Comparison of ENCODE assay signal across 26 cellular contexts in genomic region chr10:5314866-5315265, GRCh38. TPM values are rescaled to one million over a fixed set of nuclear protein-coding genes. Genes with fewer than 3 reads are reported as not detected.
DNase-seq lines count a peak whose midpoint lies in the region; ATAC-seq and TF ChIP-seq lines count a peak whose summit lies in the region.
"Had no signal": no experiment of that assay in that cellular context is flagged by ENCODE, and none has a peak within 500 bp of the region (broad histone marks: within the 10 kb centered on the region; RNA-seq: fewer than 3 reads in every experiment).

No MANE protein-coding gene starts in this region.

- H3K4me3 Mint-ChIP-seq in immature natural killer cell, result peak overlapping the region; percentile 59 to 78 (median 66)
- H3K4me3 Mint-ChIP-seq: CD8-positive, alpha-beta T cell; IgD-negative memory B cell; memory B cell had no signal

- H3K27me3 ChIP-seq in esophagus squamous epithelium, result no peaks in the 10 kb centered on the region
- H3K27me3 ChIP-seq: hepatocyte had no signal

- peaks cover 80 to 93% of the 10 kb centered on the region in 2 donors for H3K4me1 Mint-ChIP-seq in immature natural killer cell
- H3K4me1 Mint-ChIP-seq: memory B cell had no signal

- peaks cover 0 to 3% (median 0%) of the 10 kb centered on the region in 3 donors for H3K27me3 Mint-ChIP-seq in immature natural killer cell (ENCODE audit: low read depth in 3 of 3)

- no peaks in the 10 kb centered on the region for H3K36me3 ChIP-seq in esophagus squamous epithelium
- H3K36me3 ChIP-seq: HAP-1, prostate gland, spleen had no signal

- H3K4me1 ChIP-seq in esophagus squamous epithelium, result peaks cover 0 to 11% (median 0%) of the 10 kb centered on the region in 3 donors
- H3K4me1 ChIP-seq: HAP-1, prostate gland had no signal

- no peaks in the 10 kb centered on the region for H3K9me3 ChIP-seq in esophagus squamous epithelium
- H3K9me3 ChIP-seq: HAP-1, prostate gland had no signal

- peaks cover 0 to 2% (median 0%) of the 10 kb centered on the region in 6 donors for H3K9me3 Mint-ChIP-seq in immature natural killer cell
- H3K9me3 Mint-ChIP-seq: CD8-positive, alpha-beta T cell; memory B cell had no signal

- intact Hi-C loops in esophagus squamous epithelium (cut with DNase I), result no loop called here

- H3K4me3 ChIP-seq in esophagus squamous epithelium, result no peak overlapping the region
- H3K4me3 ChIP-seq: HAP-1, hepatocyte, PC-9, prostate gland, spleen had no signal

- H3K36me3 Mint-ChIP-seq in immature natural killer cell, result peaks cover 0 to 6% (median 5%) of the 10 kb centered on the region in 3 donors
- H3K36me3 Mint-ChIP-seq: CD8-positive, alpha-beta T cell; IgD-negative memory B cell; memory B cell; naive thymus-derived CD8-positive, alpha-beta T cell had no signal

- 75 to 77% methylated on average over 7 of the region's 7 CpGs for WGBS in esophagus squamous epithelium, 2 donors

- H3K27ac Mint-ChIP-seq in immature natural killer cell, result peak overlapping the region; percentile 71 to 88 (median 80)
- H3K27ac Mint-ChIP-seq: CD8-positive, alpha-beta T cell; memory B cell had no signal

- DNase-seq in COR-L47 (lab: John Stamatoyannopoulos, UW) (peak; percentile 66), NCI-H1105 (lab: John Stamatoyannopoulos, UW) (peak; percentile 72), NCI-H510A treated with DMSO at 0.1 percent for 48 hours (lab: John Stamatoyannopoulos, UW) (peak; percentile 78), immature natural killer cell (no peak), esophagus squamous epithelium (lab: John Stamatoyannopoulos, UW) (no peak)
- DNase-seq in activated naive CD4-positive, alpha-beta T cell treated with Interleukin-2 at 50 U/mL for 16 hours, result no peak
- DNase-seq: activated CD4-positive, CD25-positive, alpha-beta regulatory T cell treated with anti-CD3 and anti-CD28 coated beads, Interleukin-2, amount 50 U/mL, for 72 hours; activated CD8-positive, alpha-beta memory T cell treated with anti-CD3 and anti-CD28 coated beads, Interleukin-2, amount 50 U/mL, for 4 hours; activated gamma-delta T cell treated with Interleukin-2 at 50 U/mL for 16 hours; CD8-positive, alpha-beta T cell; kidney; naive thymus-derived CD8-positive, alpha-beta T cell; NCI-H524; PC-9; spleen; substantia nigra had no signal

- H3K27ac ChIP-seq in esophagus squamous epithelium, result no peak overlapping the region
- H3K27ac ChIP-seq: hepatocyte, HL-60, PC-9, prostate gland, spleen had no signal

- no peak for TF ChIP-seq POLR2A in esophagus squamous epithelium (IDR thresholded peaks at IDR 0.05)

- TF ChIP-seq CTCF in esophagus squamous epithelium (IDR thresholded peaks at IDR 0.05), result no peak

- ATAC-seq in HG03521 (IDR thresholded peaks at IDR 0.05; ENCODE audit: unreplicated experiment), result no peak
- no peak for ATAC-seq in GM21576 (IDR thresholded peaks at IDR 0.05; ENCODE audit: unreplicated experiment)
- ATAC-seq: CD8-positive, alpha-beta T cell; naive thymus-derived CD8-positive, alpha-beta T cell had no signal

RNA-seq across cellular contexts. Expression of gene UCN3, which starts 49.9 kb away (rescaled TPM):
- not detected for polyA plus RNA-seq in immature natural killer cell
- total RNA-seq in esophagus squamous epithelium, result not detected
- total RNA-seq: CD8-positive, alpha-beta T cell; hepatocyte; kidney; naive thymus-derived CD8-positive, alpha-beta T cell; PC-9; prostate gland; SK-MEL-5; spleen; T-helper 2 cell treated with Interferon-gamma antibody and Interleukin-4, amounts not matched to agents 100 ng/mL and 5 ng/mL, for 36 hours had no signal
- polyA plus RNA-seq: hepatocyte; IgD-negative memory B cell; naive thymus-derived CD8-positive, alpha-beta T cell; spleen had no signal

Comparison
In these comparisons a context has a peak if more than half of its experiments do, and no peak if none do; other contexts are left out.
1. DNase-seq: peak in COR-L47 (single experiment), NCI-H1105 (single experiment) and NCI-H510A treated with DMSO at 0.1 percent for 48 hours (single experiment); none in immature natural killer cell (0 of 3), activated naive CD4-positive, alpha-beta T cell treated with Interleukin-2 at 50 U/mL for 16 hours (single experiment) and esophagus squamous epithelium (single experiment).